ENCODE assay signal across 1 cellular context in the genomic region with DNA sequence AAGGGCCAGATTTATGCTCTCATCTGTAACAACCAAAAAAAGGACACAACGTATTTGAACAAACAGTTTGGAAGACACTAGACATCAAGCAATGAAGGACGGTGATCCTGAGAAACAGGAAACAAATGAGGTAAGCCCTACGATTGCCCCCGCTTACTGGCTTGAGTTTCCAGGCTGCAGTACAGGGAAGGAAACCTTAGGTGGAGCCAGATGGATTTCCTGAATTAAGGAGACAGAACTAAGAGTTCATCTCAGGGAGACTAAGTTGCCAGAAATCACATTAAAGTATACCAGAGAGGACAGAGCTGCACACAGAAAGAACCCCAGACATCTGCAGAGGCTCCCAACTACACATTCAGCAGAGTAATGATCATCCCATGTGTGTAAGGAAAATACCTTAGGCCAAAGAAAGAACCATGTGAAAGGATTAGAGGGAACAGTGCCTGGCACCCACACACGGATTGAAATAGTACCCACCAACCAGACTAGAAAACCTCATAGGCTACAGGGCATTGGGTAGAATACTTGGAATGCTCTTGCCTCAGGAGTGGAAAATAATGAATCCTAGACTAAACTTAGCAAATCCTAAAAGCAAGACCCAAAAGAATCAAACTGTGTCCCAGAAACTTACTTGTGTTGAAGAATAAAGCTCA.
TF ChIP-seq lines count a peak whose summit lies in the region.

No MANE protein-coding gene starts in this region.

TF ChIP-seq in HepG2, 621 proteins besides CTCF, POLR2A, EP300 and RAD21 (continued from another document):
- TF ChIP-seq, protein P1, sequence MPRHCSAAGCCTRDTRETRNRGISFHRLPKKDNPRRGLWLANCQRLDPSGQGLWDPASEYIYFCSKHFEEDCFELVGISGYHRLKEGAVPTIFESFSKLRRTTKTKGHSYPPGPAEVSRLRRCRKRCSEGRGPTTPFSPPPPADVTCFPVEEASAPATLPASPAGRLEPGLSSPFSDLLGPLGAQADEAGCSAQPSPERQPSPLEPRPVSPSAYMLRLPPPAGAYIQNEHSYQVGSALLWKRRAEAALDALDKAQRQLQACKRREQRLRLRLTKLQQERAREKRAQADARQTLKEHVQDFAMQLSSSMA (CRISPR knock-in tag; IDR thresholded peaks at IDR 0.05) = no peak
